In the genomic region with DNA sequence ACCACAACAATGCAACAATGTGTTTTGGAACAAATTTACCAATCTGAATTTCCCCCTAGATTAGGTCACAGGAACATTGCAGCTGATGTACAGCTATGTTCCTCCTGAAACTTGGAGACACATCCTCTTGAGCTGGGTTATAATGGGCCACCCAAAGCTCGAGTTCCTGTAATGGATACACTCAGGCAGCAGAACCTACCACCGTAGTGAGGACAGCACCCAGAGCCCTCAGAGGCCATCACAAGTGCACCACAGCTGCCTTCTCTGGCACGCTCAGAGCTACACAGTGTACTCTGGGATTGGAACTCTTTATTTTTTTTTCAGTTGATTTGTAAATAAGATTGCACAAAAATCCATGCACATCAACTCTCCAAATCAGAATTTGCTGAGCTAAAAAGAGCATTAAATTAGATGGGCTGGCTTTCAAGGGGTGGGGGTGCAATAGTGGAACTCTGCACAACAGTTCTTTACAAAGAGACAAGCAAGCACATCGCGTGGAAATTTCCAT, we compare ENCODE assay signal across 12 cellular contexts. TPM values are rescaled to one million over a fixed set of nuclear protein-coding genes. Genes with fewer than 3 reads are reported as not detected.
A peak's percentile ranks its signal among the peaks of the same experiment; 100 is the strongest.
DNase-seq lines count a peak whose midpoint lies in the region; ATAC-seq and TF ChIP-seq lines count a peak whose summit lies in the region.
"Had no signal": no experiment of that assay in that cellular context is flagged by ENCODE, and none has a peak within 500 bp of the region (broad histone marks: within the 10 kb centered on the region; RNA-seq: fewer than 3 reads in every experiment).

No MANE protein-coding gene starts in this region.

- H3K4me2 ChIP-seq in Karpas-422 (ENCODE audit: low read depth, low read length, poor library complexity, severe bottlenecking), result no peak overlapping the region

- DNase-seq in Karpas-422 (no peak), coronary artery (ENCODE audit: low spot score) (no peak), lower lobe of right lung (no peak), NCI-H1105 (lab: John Stamatoyannopoulos, UW) (no peak), NCI-H2196 treated with DMSO at 0.1 percent for 48 hours (lab: John Stamatoyannopoulos, UW; ENCODE audit: unreplicated experiment) (no peak), epidermal melanocyte (ENCODE audit: insufficient read length, low spot score) (no peak), activated gamma-delta T cell (lab: John Stamatoyannopoulos, UW) (no peak)
- DNase-seq: activated naive CD8-positive, alpha-beta T cell treated with anti-CD3 and anti-CD28 coated beads for 36 hours; effector CD8-positive, alpha-beta T cell; NCI-H2227 treated with DMSO at 0.1 percent for 48 hours had no signal

- TF ChIP-seq CTCF in coronary artery (IDR thresholded peaks at IDR 0.05) (no peak), lower lobe of right lung (IDR thresholded peaks at IDR 0.05) (no peak)

- H2AFZ ChIP-seq in Karpas-422 (ENCODE audit: low read length), result no peak overlapping the region

- peak in 1 of 2 donors; percentile 56 for ATAC-seq in lower lobe of right lung

- H3K9ac ChIP-seq in Karpas-422 (ENCODE audit: low read length) (no peak overlapping the region; the same call in 1 of the 2 replicates), stomach smooth muscle (ENCODE audit: low read length in 2 of 2) (no peak overlapping the region)

- H3K9me3 ChIP-seq in Karpas-422 (ENCODE audit: low read length) (peaks cover 9% of the 10 kb centered on the region), lower lobe of right lung (no peaks in the 10 kb centered on the region), stomach smooth muscle (ENCODE audit: control insufficient read depth in 2 of 2, low read length in 2 of 2) (no peaks in the 10 kb centered on the region)

- intact Hi-C loops in lower lobe of right lung (cut with DNase I), result no loop called here

- H3K4me3 ChIP-seq in Karpas-422 (ENCODE audit: low read length) (no peak overlapping the region), coronary artery (no peak overlapping the region), lower lobe of right lung (no peak overlapping the region), stomach smooth muscle (ENCODE audit: low read length in 2 of 2) (no peak overlapping the region)
- H3K4me3 ChIP-seq: smooth muscle cell had no signal

- H3K9me2 ChIP-seq in Karpas-422 (replicated peaks; ENCODE audit: insufficient read depth, low read length), result no peaks in the 10 kb centered on the region

- H3K4me1 ChIP-seq in Karpas-422 (ENCODE audit: low read length) (peaks cover 63% of the 10 kb centered on the region), lower lobe of right lung (peaks cover 59% of the 10 kb centered on the region), stomach smooth muscle (ENCODE audit: control insufficient read depth, insufficient read depth, low read length) (peaks cover 50% of the 10 kb centered on the region)

- H4K20me1 ChIP-seq in Karpas-422 (ENCODE audit: insufficient read depth, low read depth, low read length), result no peaks in the 10 kb centered on the region

- H3K36me3 ChIP-seq in Karpas-422 (ENCODE audit: insufficient read depth, low read length), result no peaks in the 10 kb centered on the region; the same call in 1 of the 2 replicates
- H3K36me3 ChIP-seq in lower lobe of right lung, result no peaks in the 10 kb centered on the region
- H3K36me3 ChIP-seq in stomach smooth muscle (ENCODE audit: control insufficient read depth in 2 of 2, insufficient read depth in 2 of 2, low read length in 2 of 2), result no peaks in the 10 kb centered on the region

- no peaks in the 10 kb centered on the region for H3K79me2 ChIP-seq in Karpas-422 (ENCODE audit: low read length)

- H3K27ac ChIP-seq in Karpas-422 (ENCODE audit: low read length) (peak overlapping the region; percentile 92; the same call in 1 of the 2 replicates), coronary artery (peak overlapping the region; percentile 17 to 83), lower lobe of right lung (peak overlapping the region; percentile 77), stomach smooth muscle (ENCODE audit: low read length) (peak overlapping the region; percentile 37)

- H3K27me3 ChIP-seq in Karpas-422 (ENCODE audit: low read length), result no peaks in the 10 kb centered on the region
- H3K27me3 ChIP-seq in lower lobe of right lung (ENCODE audit: low read depth), result no peaks in the 10 kb centered on the region
- no peaks in the 10 kb centered on the region for H3K27me3 ChIP-seq in stomach smooth muscle (ENCODE audit: control insufficient read depth in 1 of 2, insufficient read depth in 2 of 2, low read length in 2 of 2)

RNA-seq across cellular contexts. Expression of a gene that starts 56.7 kb away (rescaled TPM):
- total RNA-seq in Karpas-422 (2014; rRNA removed; shearing (Covaris generic); ENCODE audit: low replicate concordance), result not detected in 2 replicates
- total RNA-seq in lower lobe of right lung, result 62.7 TPM
- total RNA-seq: activated naive CD8-positive, alpha-beta T cell treated with anti-CD3 and anti-CD28 coated beads for 36 hours had no signal

Comparison
In these comparisons a context has a peak if more than half of its experiments do, and no peak if none do; other contexts are left out.
1. H3K27ac ChIP-seq: peak in every context shown above with its lines; median percentile 92 in Karpas-422; 77 in lower lobe of right lung; 50 in coronary artery; 37 in stomach smooth muscle.
2. RNA of a gene that starts 56.7 kb away (total RNA-seq): 62.7 TPM in lower lobe of right lung (single experiment); not detected in Karpas-422; every median in the first group is over 10 times any median in the second.